8 cellular contexts compared by ENCODE assay signal in genomic region chr17:74176546-74177001, GRCh38. TPM values are rescaled to one million over a fixed set of nuclear protein-coding genes. Genes with fewer than 3 reads are reported as not detected.
DNase-seq lines count a peak whose midpoint lies in the region; ATAC-seq and TF ChIP-seq lines count a peak whose summit lies in the region.

No MANE protein-coding gene starts in this region.

- intact Hi-C loops in body of pancreas (cut with DNase I), result loop anchor here (5.0 kb wide), 1 partner anchor 744 kb away; no protein-coding TSS in a partner anchor

- H3K27me3 ChIP-seq in body of pancreas, result no peaks in the 10 kb centered on the region

- WGBS in body of pancreas, 2 donors, result 30 to 38% methylated on average over 9 to 10 of the region's 10 CpGs

- ATAC-seq in body of pancreas, result peak; percentile 77

- H3K4me3 ChIP-seq in body of pancreas, result no peak overlapping the region

- TF ChIP-seq POLR2A in body of pancreas (IDR thresholded peaks at IDR 0.05), result no peak

- TF ChIP-seq CTCF in body of pancreas (IDR thresholded peaks at IDR 0.05), result peak; percentile 56 to 77 (median 74)

- H3K36me3 ChIP-seq in body of pancreas (replicated peaks in 1 of 2; ENCODE audit: insufficient read depth in 1 of 2, low read depth in 2 of 2), result no peaks in the 10 kb centered on the region

- H3K4me1 ChIP-seq in body of pancreas, result no peaks in the 10 kb centered on the region

- DNase-seq in DMS79 treated with DMSO at 0.1 percent for 48 hours (lab: John Stamatoyannopoulos, UW) (peak; percentile 43), DMS79 (lab: John Stamatoyannopoulos, UW) (no peak), NCI-H1105 treated with DMSO at 0.1 percent for 48 hours (lab: John Stamatoyannopoulos, UW) (peak; percentile 34), SW 1271 (lab: John Stamatoyannopoulos, UW) (peak; percentile 43 to 57), body of pancreas (peak; percentile 59 to 72 (median 64)), iPS-NIHi7 (ENCODE audit: extremely low spot score) (peak; percentile 78)
- DNase-seq in stimulated activated CD4-positive, alpha-beta T cell treated with anti-CD3 and anti-CD28 coated beads, Interleukin-12 subunit alpha, Interleukin-12 subunit beta, amount 100 ng/mL, for 48 hours (ENCODE audit: low read depth in 2 of 3, low spot score in 1 of 3), result peak; percentile 12 to 56 (median 36)
- no peak for DNase-seq in effector CD8-positive, alpha-beta T cell (lab: John Stamatoyannopoulos, UW)

- H3K27ac ChIP-seq in body of pancreas, result no peak overlapping the region

- H3K9me3 ChIP-seq in body of pancreas, result no peaks in the 10 kb centered on the region

RNA-seq across cellular contexts. Expression of gene RPL38, which starts 26.9 kb away (rescaled TPM):
- 100 to 1,000 TPM; 141 to 156 TPM for total RNA-seq in body of pancreas

RNA-seq across cellular contexts. Expression of gene TTYH2, which starts 36.8 kb away (rescaled TPM):
- 10 to 100 TPM in 1 of 2 donors, 1 to 10 TPM in 1; 8.0 to 14.8 TPM for total RNA-seq in body of pancreas

Comparison
In these comparisons a context has a peak if more than half of its experiments do, and no peak if none do; other contexts are left out.
1. DNase-seq: peak in DMS79 treated with DMSO at 0.1 percent for 48 hours (single experiment), NCI-H1105 treated with DMSO at 0.1 percent for 48 hours (single experiment), SW 1271 (2 of 2), body of pancreas (4 of 4), iPS-NIHi7 (single experiment) and stimulated activated CD4-positive, alpha-beta T cell treated with anti-CD3 and anti-CD28 coated beads, Interleukin-12 subunit alpha, Interleukin-12 subunit beta, amount 100 ng/mL, for 48 hours (3 of 3); none in DMS79 (single experiment) and effector CD8-positive, alpha-beta T cell (single experiment).